ENCODE assay signal across 20 cellular contexts in genomic region chr3:36524560-36524959, GRCh38.
"Had no signal": no experiment of that assay in that cellular context is flagged by ENCODE, and none has a peak within 500 bp of the region (broad histone marks: within the 10 kb centered on the region; RNA-seq: fewer than 3 reads in every experiment).

No MANE protein-coding gene starts in this region.

- H3K27me3 Mint-ChIP-seq: activated naive CD8-positive, alpha-beta T cell treated with anti-CD3 and anti-CD28 coated beads for 36 hours had no signal

- H3K4me3 Mint-ChIP-seq: activated naive CD8-positive, alpha-beta T cell treated with anti-CD3 and anti-CD28 coated beads for 36 hours; activated T-helper 1 cell treated with anti-CD3 and anti-CD28 coated beads, Interleukin-12 subunit alpha, Interleukin-12 subunit beta, Interleukin-2, Interleukin-4 antibody, amounts not matched to agents 30 ng/mL and 10 ng/mL and 1 ng/mL, durations not matched to agents 14 hours and 24 hours and 36 hours; endodermal cell; mesothelial cell of epicardium; nephron progenitor cell had no signal

- H3K4me3 ChIP-seq: colonic mucosa, lung, sigmoid colon, thyroid gland had no signal

- H3K4me1 ChIP-seq: colonic mucosa, thyroid gland had no signal

- H3K9me3 Mint-ChIP-seq: activated naive CD8-positive, alpha-beta T cell treated with anti-CD3 and anti-CD28 coated beads for 36 hours; activated T-helper 1 cell treated with anti-CD3 and anti-CD28 coated beads, Interleukin-12 subunit alpha, Interleukin-12 subunit beta, Interleukin-2, Interleukin-4 antibody, amounts not matched to agents 30 ng/mL and 10 ng/mL and 1 ng/mL, durations not matched to agents 14 hours and 24 hours and 36 hours; brain; endodermal cell; mesothelial cell of epicardium; nephron progenitor cell had no signal

- H3K27ac ChIP-seq: colonic mucosa, epithelial cell of prostate, thyroid gland had no signal

- DNase-seq: activated CD4-positive, alpha-beta T cell treated with anti-CD3 and anti-CD28 coated beads, Interleukin-2, amount 50 U/mL, for 4 hours; activated naive CD8-positive, alpha-beta T cell treated with anti-CD3 and anti-CD28 coated beads for 36 hours; amniotic stem cell; central memory CD4-positive, alpha-beta T cell; colonic mucosa; endodermal cell; foreskin melanocyte; kidney; nephron progenitor cell; sigmoid colon; stimulated activated CD8-positive, alpha-beta memory T cell treated with anti-CD3 and anti-CD28 coated beads, Interleukin-4, amount 100 ng/mL, for 48 hours; stimulated activated naive CD4-positive, alpha-beta T cell; thyroid gland had no signal

- H3K27ac Mint-ChIP-seq: activated naive CD8-positive, alpha-beta T cell treated with anti-CD3 and anti-CD28 coated beads for 36 hours; activated T-helper 1 cell treated with anti-CD3 and anti-CD28 coated beads, Interleukin-12 subunit alpha, Interleukin-12 subunit beta, Interleukin-2, Interleukin-4 antibody, amounts not matched to agents 30 ng/mL and 10 ng/mL and 1 ng/mL, durations not matched to agents 14 hours and 24 hours and 36 hours; endodermal cell; nephron progenitor cell had no signal

- ATAC-seq: left lobe of liver had no signal

- FAIRE-seq: kidney, TTC549 had no signal

- H3K9me3 ChIP-seq: colonic mucosa, sigmoid colon, thyroid gland had no signal

- H3K36me3 ChIP-seq: colonic mucosa, sigmoid colon, thyroid gland had no signal

- H3K4me1 Mint-ChIP-seq: activated naive CD8-positive, alpha-beta T cell treated with anti-CD3 and anti-CD28 coated beads for 36 hours; endodermal cell; nephron progenitor cell had no signal

- H3K36me3 Mint-ChIP-seq: activated naive CD8-positive, alpha-beta T cell treated with anti-CD3 and anti-CD28 coated beads for 36 hours; brain; mesothelial cell of epicardium had no signal

- H3K27me3 ChIP-seq: colonic mucosa, sigmoid colon, thyroid gland had no signal
